In genomic region chr15:99437315-99438221, GRCh38 we compare ENCODE assay signal across 13 cellular contexts.
DNase-seq lines count a peak whose midpoint lies in the region; ATAC-seq, FAIRE-seq and TF ChIP-seq lines count a peak whose summit lies in the region.
"Had no signal": no experiment of that assay in that cellular context is flagged by ENCODE, and none has a peak within 500 bp of the region (broad histone marks: within the 10 kb centered on the region; RNA-seq: fewer than 3 reads in every experiment).

No MANE protein-coding gene starts in this region.

- H3K9me3 ChIP-seq in H1 (ENCODE audit: insufficient read depth in 2 of 2, low read depth in 1 of 2, low read length in 1 of 2) (no peaks in the 10 kb centered on the region), thoracic aorta (no peaks in the 10 kb centered on the region)

- no peaks in the 10 kb centered on the region for H4K20me1 ChIP-seq in H1 (replicated peaks in 1 of 2; ENCODE audit: control insufficient read depth in 1 of 2, insufficient read depth in 2 of 2, low read length in 2 of 2)

- peak overlapping the region in 2 of 3 experiments; percentile 79 to 93 for H3K27ac Mint-ChIP-seq in nephron

- no peak overlapping the region for H2BK20ac ChIP-seq in H1 (ENCODE audit: low read length)

- H3K36me3 ChIP-seq in H1 (ENCODE audit: control insufficient read depth in 2 of 4, insufficient read depth in 4 of 4, low read length in 3 of 4) (no peaks in the 10 kb centered on the region), thoracic aorta (no peaks in the 10 kb centered on the region)

- H3K4me3 ChIP-seq in H1 (ENCODE audit: extremely low read depth in 1 of 4, insufficient read depth in 2 of 4, low read depth in 3 of 4, low read length in 4 of 4) (no peak overlapping the region), thoracic aorta (no peak overlapping the region)

- no peaks in the 10 kb centered on the region for H3K9me3 Mint-ChIP-seq in nephron

- no peak overlapping the region for H3K4me2 ChIP-seq in H1 (ENCODE audit: insufficient read depth in 1 of 2, low read depth in 2 of 2, low read length in 2 of 2)

- H3K27me3 Mint-ChIP-seq in nephron (ENCODE audit: low read depth): peaks cover 11% of the 10 kb centered on the region

- no peak overlapping the region for H3K23ac ChIP-seq in H1 (ENCODE audit: insufficient read length)

- no peak overlapping the region for H3K56ac ChIP-seq in H1 (replicated peaks; ENCODE audit: insufficient read length, low read depth, low read length)

- no peak overlapping the region for H4K5ac ChIP-seq in H1 (ENCODE audit: insufficient read length, low read depth, low read length)

- 0 out of 2 replicates have a peak overlapping the region, but pooled peaks have one; percentile 60 for H2BK5ac ChIP-seq in H1 (ENCODE audit: low read depth, low read length)

- TF ChIP-seq CTCF in H1 (IDR thresholded peaks at IDR 0.05; ENCODE audit: control extremely low read depth in 1 of 3, insufficient read depth in 1 of 3, low read depth in 1 of 3, low read length in 3 of 3) (no peak), nephron (IDR thresholded peaks at IDR 0.05; ENCODE audit: unreplicated experiment in 3 of 3) (no peak), thoracic aorta (IDR thresholded peaks at IDR 0.05) (peak; percentile 32)

- TF ChIP-seq EP300 in H1 (IDR thresholded peaks at IDR 0.05; ENCODE audit: borderline replicate concordance in 1 of 2, low read depth in 2 of 2, low read length in 2 of 2): no peak

- H4K91ac ChIP-seq in H1 (replicated peaks; ENCODE audit: insufficient read length, low read length): no peak overlapping the region

- no peak overlapping the region for H3K9ac ChIP-seq in H1 (replicated peaks in 1 of 4; ENCODE audit: extremely low read depth in 1 of 4, low read depth in 3 of 4, low read length in 3 of 4)

- H3K18ac ChIP-seq in H1 (ENCODE audit: extremely low read depth, low read length): no peak overlapping the region

- POLR2A ChIA-PET in H1 (lab: Charles Lee; ENCODE audit: partially characterized antibody): interaction anchor here (1.0 kb wide), 1 partner anchor 9 kb away, joined by 3 read pairs; no protein-coding TSS in a partner anchor

- ATAC-seq in thoracic aorta (ENCODE audit: insufficient number of reproducible peaks, low FRiP score, low read depth): no peak
- ATAC-seq in HG02938 (IDR thresholded peaks at IDR 0.05; ENCODE audit: unreplicated experiment): no peak
- ATAC-seq in GM19397 (IDR thresholded peaks at IDR 0.05; ENCODE audit: unreplicated experiment): no peak
- ATAC-seq in GM21423 (IDR thresholded peaks at IDR 0.05; ENCODE audit: unreplicated experiment): no peak

- peak overlapping the region; percentile 57 for H4K8ac ChIP-seq in H1 (ENCODE audit: extremely low read depth, insufficient read depth, low read length)

- H2AFZ ChIP-seq in H1 (ENCODE audit: low read length): no peak overlapping the region

- H3K4me1 ChIP-seq in H1 (replicated peaks in 1 of 4; ENCODE audit: control insufficient read depth in 3 of 4, insufficient read depth in 4 of 4, low read length in 3 of 4) (peaks cover 3 to 18% (median 5%) of the 10 kb centered on the region in 4 experiments; a peak in 4 of 7 replicates), thoracic aorta (ENCODE audit: control insufficient read depth in 1 of 2, low read depth in 2 of 2) (peaks cover 16 to 53% of the 10 kb centered on the region in 2 donors)

- H3K4ac ChIP-seq in H1 (replicated peaks; ENCODE audit: insufficient read length, low read depth, low read length): no peak overlapping the region

- peak overlapping the region; percentile 50; the same call in 1 of the 2 replicates for H2BK12ac ChIP-seq in H1 (ENCODE audit: low read depth, low read length)

- H3K27me3 ChIP-seq in H1 (replicated peaks in 1 of 4; ENCODE audit: control insufficient read depth in 3 of 4, extremely low read depth in 1 of 4, insufficient read depth in 3 of 4, low read length in 3 of 4): no peaks in the 10 kb centered on the region
- H3K27me3 ChIP-seq in thoracic aorta (replicated peaks; ENCODE audit: insufficient read depth): no peaks in the 10 kb centered on the region

- TF ChIP-seq POLR2A in H1 (IDR thresholded peaks at IDR 0.05; ENCODE audit: control extremely low read depth in 1 of 2, low read depth in 2 of 2, low read length in 2 of 2): no peak

- no peak overlapping the region for H2BK120ac ChIP-seq in H1 (replicated peaks; ENCODE audit: low read depth, low read length)

- peak overlapping the region; percentile 29; the same call in 1 of the 2 replicates for H2BK15ac ChIP-seq in H1 (ENCODE audit: low read length)

- H2AK5ac ChIP-seq in H1 (ENCODE audit: low read depth, low read length): no peak overlapping the region

- CTCF ChIA-PET in H1 (lab: Charles Lee; ENCODE audit: partially characterized antibody): no interaction called here

- no peak overlapping the region for H3K27ac ChIP-seq in H1 (ENCODE audit: low read depth, low read length)
- H3K27ac ChIP-seq in thoracic aorta: peak overlapping the region; percentile 82 to 94

- H3K79me2 ChIP-seq in H1 (ENCODE audit: control insufficient read depth in 1 of 2, insufficient read depth in 2 of 2, low read length in 2 of 2): no peaks in the 10 kb centered on the region

- peak overlapping the region; percentile 29 for H3K14ac ChIP-seq in H1 (ENCODE audit: insufficient read length)

- no peaks in the 10 kb centered on the region; the same call in 1 of the 2 replicates for H3K23me2 ChIP-seq in H1 (ENCODE audit: low read depth, low read length)

- TF ChIP-seq RAD21 in H1 (IDR thresholded peaks at IDR 0.05 in 1 of 2, conservative IDR thresholded peaks at IDR 0.05 in 1 of 2; ENCODE audit: low read depth in 2 of 2, low read length in 2 of 2): no peak

- H3K4me1 Mint-ChIP-seq in nephron: peaks cover 53% of the 10 kb centered on the region

- H3K4me3 Mint-ChIP-seq in nephron: no peak overlapping the region

- no peaks in the 10 kb centered on the region for H3K79me1 ChIP-seq in H1 (ENCODE audit: low read depth, low read length)

- DNase-seq in activated T-cell treated with anti-CD3 and anti-CD28 coated beads, Interleukin-2, amount 50 U/mL, for 48 hours: peak; percentile 19 to 26
- DNase-seq in activated T-cell treated with anti-CD3 and anti-CD28 coated beads for 4 hours: no peak
- DNase-seq in H1 (ENCODE audit: low read depth in 1 of 2, low spot score in 2 of 2): peak in 1 of 2 experiments; percentile 45
- no peak for DNase-seq in thoracic aorta (ENCODE audit: low spot score)
- DNase-seq: anterior cingulate cortex, GOT3, Karpas-422, NCI-H345, occipital lobe had no signal

- no peaks in the 10 kb centered on the region for H3K36me3 Mint-ChIP-seq in nephron (ENCODE audit: low read depth)

- WGBS in H1 (ENCODE audit: extremely low coverage in 1 of 2, insufficient coverage in 1 of 2, insufficient read length in 1 of 2, insufficient replicate concordance in 2 of 2, low coverage in 1 of 2, low lambda C conversion rate in 2 of 2, missing lambda C conversion rate in 1 of 2), 2 experiments: 83% methylated on average over 22 of the region's 23 CpGs; no CpG with 5 or more reads in 1 of the 2 experiments

- FAIRE-seq in H1 (lab: Jason Lieb, UNC): no peak

TF ChIP-seq in H1, 55 proteins besides CTCF, POLR2A, EP300 and RAD21:
- TF ChIP-seq BACH1 (IDR thresholded peaks at IDR 0.05; ENCODE audit: low read length) (no peak), JUN (IDR thresholded peaks at IDR 0.05; ENCODE audit: low read depth, low read length) (no peak), SIX5 (IDR thresholded peaks at IDR 0.05; ENCODE audit: low read depth, low read length) (no peak), GTF2F1 (IDR thresholded peaks at IDR 0.05; ENCODE audit: borderline replicate concordance, low read depth, low read length) (no peak), MAFK (IDR thresholded peaks at IDR 0.05; ENCODE audit: low read depth, low read length) (no peak), KDM5A (IDR thresholded peaks at IDR 0.05; ENCODE audit: low read length) (no peak), TAF1 (IDR thresholded peaks at IDR 0.05; ENCODE audit: low read depth, low read length) (no peak), SIRT6 (IDR thresholded peaks at IDR 0.05; ENCODE audit: low read length) (no peak), SAP30 (IDR thresholded peaks at IDR 0.05; ENCODE audit: insufficient read depth, insufficient replicate concordance, low read length) (no peak), YY1 (IDR thresholded peaks at IDR 0.05; ENCODE audit: low read depth, low read length) (no peak)
- TF ChIP-seq, protein P1, sequence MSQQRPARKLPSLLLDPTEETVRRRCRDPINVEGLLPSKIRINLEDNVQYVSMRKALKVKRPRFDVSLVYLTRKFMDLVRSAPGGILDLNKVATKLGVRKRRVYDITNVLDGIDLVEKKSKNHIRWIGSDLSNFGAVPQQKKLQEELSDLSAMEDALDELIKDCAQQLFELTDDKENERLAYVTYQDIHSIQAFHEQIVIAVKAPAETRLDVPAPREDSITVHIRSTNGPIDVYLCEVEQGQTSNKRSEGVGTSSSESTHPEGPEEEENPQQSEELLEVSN (IDR thresholded peaks at IDR 0.05): no peak

Comparison
In these comparisons a context has a peak if more than half of its experiments do, and no peak if none do; other contexts are left out.
1. DNase-seq: peak in activated T-cell treated with anti-CD3 and anti-CD28 coated beads, Interleukin-2, amount 50 U/mL, for 48 hours (2 of 2); none in activated T-cell treated with anti-CD3 and anti-CD28 coated beads for 4 hours (single experiment) and thoracic aorta (single experiment).